ENCODE assay signal across 8 cellular contexts in genomic region chr15:90184119-90184785, GRCh38. TPM values are rescaled to one million over a fixed set of nuclear protein-coding genes. Genes with fewer than 3 reads are reported as not detected.
DNase-seq lines count a peak whose midpoint lies in the region; ATAC-seq, FAIRE-seq and TF ChIP-seq lines count a peak whose summit lies in the region.

No MANE protein-coding gene starts in this region.

- TF ChIP-seq CTCF in HCT116 (IDR thresholded peaks at IDR 0.05 in 2 of 3, conservative IDR thresholded peaks at IDR 0.05 in 1 of 3; ENCODE audit: borderline replicate concordance in 1 of 3, insufficient read depth in 1 of 3, low read depth in 2 of 3, low read length in 2 of 3) (no peak), NB4 (IDR thresholded peaks at IDR 0.05; ENCODE audit: low read depth, low read length) (no peak), foreskin fibroblast (IDR thresholded peaks at IDR 0.05; ENCODE audit: low read depth, low read length) (no peak)

- H3K9ac ChIP-seq in HCT116 (ENCODE audit: low read length), result peak overlapping the region; percentile 65

- TF ChIP-seq RAD21 in HCT116 (IDR thresholded peaks at IDR 0.05; ENCODE audit: low read depth), result no peak

- peak; percentile 38 to 52 for DNase-seq in NCI-H2081 (lab: John Stamatoyannopoulos, UW)
- DNase-seq in NCI-H2081 treated with DMSO at 0.1 percent for 48 hours (lab: John Stamatoyannopoulos, UW), result no peak
- peak; percentile 71 for DNase-seq in HCT116 (ENCODE audit: low read depth, low spot score)
- DNase-seq in NB4 (ENCODE audit: low read depth), result no peak
- DNase-seq in activated CD4-positive, alpha-beta memory T cell treated with anti-CD3 and anti-CD28 coated beads, Interleukin-2, amount 10 ng/mL, durations not matched to agents 7 days and 5 days, result peak; percentile 44
- DNase-seq in foreskin fibroblast, result peak; percentile 64 to 68
- no peak for DNase-seq in frontal cortex (ENCODE audit: low spot score in 2 of 2)

- POLR2A ChIA-PET in HCT116 (lab: Charles Lee), result interaction anchor here (0.7 to 1.3 kb wide), 4 partner anchors 13 to 50 kb away, joined by 3 to 4 read pairs (median 4); partner anchors contain the start of genes CIB1 and GDPGP1
- POLR2A ChIA-PET in activated CD4-positive, alpha-beta memory T cell treated with anti-CD3 and anti-CD28 coated beads, Interleukin-2, amount 10 ng/mL, durations not matched to agents 7 days and 5 days (lab: Charles Lee), result interaction anchor here (1.5 to 4.3 kb wide), 2 partner anchors 8 to 16 kb away, joined by 3 to 20 read pairs; partner anchors contain the start of gene SEMA4B

- H3K4me3 ChIP-seq in HCT116 (replicated peaks in 1 of 2; ENCODE audit: low read depth in 1 of 2, low read length in 2 of 2) (peak overlapping the region; percentile 71 to 83), NB4 (ENCODE audit: low read depth, low read length) (peak overlapping the region; percentile 17), foreskin fibroblast (ENCODE audit: low read depth in 1 of 2, low read length in 2 of 2) (peak overlapping the region; percentile 60 to 65), neuron (ENCODE audit: low read length) (peak overlapping the region; percentile 66)

- peaks cover 2% of the 10 kb centered on the region for H3K27me3 Mint-ChIP-seq in activated CD4-positive, alpha-beta memory T cell treated with anti-CD3 and anti-CD28 coated beads, Interleukin-2, amount 10 ng/mL, durations not matched to agents 7 days and 5 days

- H3K27me3 ChIP-seq in HCT116 (ENCODE audit: insufficient read depth, low read length) (no peaks in the 10 kb centered on the region), neuron (ENCODE audit: insufficient read depth, low read length) (no peaks in the 10 kb centered on the region)

- H3K27ac Mint-ChIP-seq in activated CD4-positive, alpha-beta memory T cell treated with anti-CD3 and anti-CD28 coated beads, Interleukin-2, amount 10 ng/mL, durations not matched to agents 7 days and 5 days, result peak overlapping the region; percentile 72

- peak overlapping the region; percentile 89 for H3K4me2 ChIP-seq in HCT116 (ENCODE audit: low read length)

- H3K9me3 ChIP-seq in HCT116 (ENCODE audit: control insufficient read depth in 1 of 2, insufficient read depth in 1 of 2, low read depth in 1 of 2, low read length in 2 of 2) (no peaks in the 10 kb centered on the region), neuron (ENCODE audit: low read length) (no peaks in the 10 kb centered on the region)

- no peaks in the 10 kb centered on the region for H3K9me3 Mint-ChIP-seq in activated CD4-positive, alpha-beta memory T cell treated with anti-CD3 and anti-CD28 coated beads, Interleukin-2, amount 10 ng/mL, durations not matched to agents 7 days and 5 days

- intact Hi-C loops in HCT116 (cut with micrococcal nuclease), result loop anchor here (1.0 to 2.0 kb wide), 3 partner anchors 17 to 27 kb away; partner anchors contain the start of gene SEMA4B

- H3K4me1 ChIP-seq in HCT116 (ENCODE audit: control insufficient read depth in 1 of 2, insufficient read depth in 2 of 2, low read length in 2 of 2), result peaks cover 17 to 41% of the 10 kb centered on the region in 2 experiments; a peak in 3 of 4 replicates
- peaks cover 17% of the 10 kb centered on the region for H3K4me1 ChIP-seq in neuron (ENCODE audit: insufficient read depth, low read length)

- H3K9me2 ChIP-seq in HCT116 (ENCODE audit: insufficient read depth), result no peaks in the 10 kb centered on the region

- peaks cover 5% of the 10 kb centered on the region; the same call in 1 of the 2 replicates for H3K79me2 ChIP-seq in HCT116 (ENCODE audit: insufficient read depth, low read length)

- peak overlapping the region; percentile 60 for H2AFZ ChIP-seq in HCT116 (ENCODE audit: low read depth, low read length, poor library complexity, severe bottlenecking)
- no peak overlapping the region for H2AFZ ChIP-seq in neuron (ENCODE audit: low read depth, low read length)

- peaks cover 4% of the 10 kb centered on the region for H3K36me3 Mint-ChIP-seq in activated CD4-positive, alpha-beta memory T cell treated with anti-CD3 and anti-CD28 coated beads, Interleukin-2, amount 10 ng/mL, durations not matched to agents 7 days and 5 days (ENCODE audit: low read depth)

- BruUV-seq in HCT116 (replicated peaks; lab: Mats Ljungman, UMichigan), result TSS peak; percentile 81

- H3K4me1 Mint-ChIP-seq in activated CD4-positive, alpha-beta memory T cell treated with anti-CD3 and anti-CD28 coated beads, Interleukin-2, amount 10 ng/mL, durations not matched to agents 7 days and 5 days, result peaks cover 29% of the 10 kb centered on the region

- peak overlapping the region; percentile 80 for H3K27ac ChIP-seq in HCT116 (ENCODE audit: low read depth, low read length)

- H3K4me3 Mint-ChIP-seq in activated CD4-positive, alpha-beta memory T cell treated with anti-CD3 and anti-CD28 coated beads, Interleukin-2, amount 10 ng/mL, durations not matched to agents 7 days and 5 days, result peak overlapping the region; percentile 88

- H4K20me1 ChIP-seq in HCT116 (ENCODE audit: insufficient read depth), result no peaks in the 10 kb centered on the region

- no peak for FAIRE-seq in frontal cortex (lab: Jason Lieb, UNC)

- peak; percentile 83 for ATAC-seq in HCT116

- TF ChIP-seq POLR2A in HCT116 (IDR thresholded peaks at IDR 0.05; ENCODE audit: borderline replicate concordance, extremely low read depth, insufficient read depth, insufficient read length) (no peak), NB4 (IDR thresholded peaks at IDR 0.05; ENCODE audit: extremely low read depth, insufficient read length) (no peak)

- RAD21 ChIA-PET in HCT116 (lab: Charles Lee; ENCODE audit: low non-redundant PET in 1 of 2, low total read pairs in 2 of 2, uncharacterized antibody in 2 of 2, unreplicated experiment in 2 of 2), result interaction anchor here in 1 of 2 experiments (0.5 to 1.2 kb wide), 2 partner anchors 27 to 31 kb away, joined by 3 read pairs; no protein-coding TSS in a partner anchor

- no peaks in the 10 kb centered on the region for H3K36me3 ChIP-seq in HCT116 (ENCODE audit: control insufficient read depth in 1 of 2, insufficient read depth in 2 of 2, low read length in 2 of 2)
- no peaks in the 10 kb centered on the region for H3K36me3 ChIP-seq in neuron (ENCODE audit: insufficient read depth, low read length)

- CTCF ChIA-PET in HCT116 (lab: Charles Lee), result interaction anchor here (1.3 kb wide), 1 partner anchor 29 kb away, joined by 4 read pairs; no protein-coding TSS in a partner anchor
- CTCF ChIA-PET in activated CD4-positive, alpha-beta memory T cell treated with anti-CD3 and anti-CD28 coated beads, Interleukin-2, amount 10 ng/mL, durations not matched to agents 7 days and 5 days (lab: Charles Lee), result interaction anchor here (0.7 kb wide), 1 partner anchor 39 kb away, joined by 3 read pairs; no protein-coding TSS in a partner anchor

TF ChIP-seq in HCT116, 20 proteins besides CTCF, POLR2A, EP300 and RAD21:
- TF ChIP-seq YY1 (IDR thresholded peaks at IDR 0.05; ENCODE audit: extremely low read depth, insufficient replicate concordance, low read depth, low read length) (peak; percentile 4), TCF7L2 (IDR thresholded peaks at IDR 0.05; ENCODE audit: borderline replicate concordance, extremely low read depth, insufficient read depth, insufficient read length) (no peak), FOSL1 (IDR thresholded peaks at IDR 0.05; ENCODE audit: low read depth) (no peak), POLR2AphosphoS5 (IDR thresholded peaks at IDR 0.05; ENCODE audit: low read depth, low read length) (no peak; the same call in 1 of the 2 replicates), SP1 (IDR thresholded peaks at IDR 0.05; ENCODE audit: low read depth) (no peak), SRF (IDR thresholded peaks at IDR 0.05; ENCODE audit: low read depth) (no peak), REST (IDR thresholded peaks at IDR 0.05; ENCODE audit: low read depth) (no peak), SIN3A (IDR thresholded peaks at IDR 0.05; ENCODE audit: low read depth) (no peak)

RNA-seq across cellular contexts. Expression of gene SEMA4B, which starts 16.9 kb away (rescaled TPM):
- total RNA-seq in HCT116 (2021; ENCODE audit: unreplicated experiment) (98.6 TPM), frontal cortex (35.5 TPM)
- polyA plus RNA-seq in HCT116 (2012), result 180 and 260 TPM in 2 replicates
- total RNA-seq in activated CD4-positive, alpha-beta memory T cell treated with anti-CD3 and anti-CD28 coated beads, Interleukin-2, amount 10 ng/mL, durations not matched to agents 7 days and 5 days, result 10 to 100 TPM; 29.7 to 29.9 TPM

RNA-seq across cellular contexts. Expression of gene CIB1, which starts 49.5 kb away (rescaled TPM):
- 92.7 TPM for total RNA-seq in HCT116 (2021; ENCODE audit: unreplicated experiment)
- 261 and 304 TPM in 2 replicates for polyA plus RNA-seq in HCT116 (2012)
- 100 to 1,000 TPM; 118 to 120 TPM for total RNA-seq in activated CD4-positive, alpha-beta memory T cell treated with anti-CD3 and anti-CD28 coated beads, Interleukin-2, amount 10 ng/mL, durations not matched to agents 7 days and 5 days
- total RNA-seq in frontal cortex, result 3.7 TPM

RNA-seq across cellular contexts. Expression of gene GDPGP1, which starts 49.8 kb away (rescaled TPM):
- total RNA-seq in HCT116 (2021; ENCODE audit: unreplicated experiment), result 15.4 TPM
- 8.6 and 12.6 TPM in 2 replicates for polyA plus RNA-seq in HCT116 (2012)
- 10 to 100 TPM; 10.3 to 10.5 TPM for total RNA-seq in activated CD4-positive, alpha-beta memory T cell treated with anti-CD3 and anti-CD28 coated beads, Interleukin-2, amount 10 ng/mL, durations not matched to agents 7 days and 5 days
- total RNA-seq in frontal cortex, result 4.9 TPM

Comparison
In these comparisons a context has a peak if more than half of its experiments do, and no peak if none do; other contexts are left out.
1. DNase-seq: peak in NCI-H2081 (2 of 2), HCT116 (single experiment), activated CD4-positive, alpha-beta memory T cell treated with anti-CD3 and anti-CD28 coated beads, Interleukin-2, amount 10 ng/mL, durations not matched to agents 7 days and 5 days (single experiment) and foreskin fibroblast (2 of 2); none in NCI-H2081 treated with DMSO at 0.1 percent for 48 hours (single experiment), NB4 (single experiment) and frontal cortex (0 of 2).
2. H3K4me3 ChIP-seq: peak in every context shown above with its lines; median percentile 77 in HCT116; 66 in neuron; 62 in foreskin fibroblast; 17 in NB4.
3. RNA of gene CIB1, which starts 49.5 kb away (total RNA-seq): 118 to 120 TPM in activated CD4-positive, alpha-beta memory T cell treated with anti-CD3 and anti-CD28 coated beads, Interleukin-2, amount 10 ng/mL, durations not matched to agents 7 days and 5 days and 92.7 TPM in HCT116 (single experiment); 3.7 TPM in frontal cortex (single experiment); every median in the first group is over 10 times any median in the second.